In genomic region chr11:88281317-88281712, GRCh38 we compare ENCODE assay signal across 16 cellular contexts. TPM values are rescaled to one million over a fixed set of nuclear protein-coding genes. Genes with fewer than 3 reads are reported as not detected.
A peak's percentile ranks its signal among the peaks of the same experiment; 100 is the strongest.
DNase-seq lines count a peak whose midpoint lies in the region; ATAC-seq and TF ChIP-seq lines count a peak whose summit lies in the region.
"Had no signal": no experiment of that assay in that cellular context is flagged by ENCODE, and none has a peak within 500 bp of the region (broad histone marks: within the 10 kb centered on the region; RNA-seq: fewer than 3 reads in every experiment).

No MANE protein-coding gene starts in this region.

- DNase-seq in DMS53 (lab: John Stamatoyannopoulos, UW), result peak; percentile 32
- no peak for DNase-seq in DMS53 treated with DMSO at 0.1 percent for 48 hours (lab: John Stamatoyannopoulos, UW; ENCODE audit: unreplicated experiment)
- no peak for DNase-seq in PC-9
- peak; percentile 5 for DNase-seq in endothelial cell (ENCODE audit: low spot score)
- DNase-seq in pons (ENCODE audit: low spot score), result peak; percentile 9
- DNase-seq in NCI-H82 treated with DMSO at 0.1 percent for 48 hours (lab: John Stamatoyannopoulos, UW; ENCODE audit: unreplicated experiment), result no peak
- no peak for DNase-seq in DMS79 treated with DMSO at 0.1 percent for 48 hours (lab: John Stamatoyannopoulos, UW)
- DNase-seq: stimulated activated CD4-positive, alpha-beta T cell treated with anti-CD3 and anti-CD28 coated beads, Interleukin-2, amount 100 ng/mL, for 48 hours; stomach had no signal

- BruUV-seq in PC-9 (replicated peaks; lab: Mats Ljungman, UMichigan), result no TSS peak

- H3K4me3 ChIP-seq in PC-9, result no peak overlapping the region
- H3K4me3 ChIP-seq: stomach had no signal

- no peak overlapping the region for H3K4me3 Mint-ChIP-seq in endothelial cell (ENCODE audit: unreplicated experiment)
- H3K4me3 Mint-ChIP-seq: activated T-helper 1 cell treated with anti-CD3 and anti-CD28 coated beads, Interleukin-12 subunit alpha, Interleukin-12 subunit beta, Interleukin-2, Interleukin-4 antibody, amounts not matched to agents 30 ng/mL and 10 ng/mL and 1 ng/mL, durations not matched to agents 14 hours and 24 hours and 36 hours; central memory CD8-positive, alpha-beta T cell had no signal

- H3K4me1 ChIP-seq in PC-9 (replicated peaks; ENCODE audit: insufficient read depth), result peaks cover 10% of the 10 kb centered on the region; the same call in 1 of the 2 replicates
- H3K4me1 ChIP-seq: parathyroid adenoma had no signal

- no peaks in the 10 kb centered on the region for H3K27me3 ChIP-seq in PC-9 (ENCODE audit: insufficient read depth, low read depth)
- H3K27me3 ChIP-seq: stomach had no signal

- no peaks in the 10 kb centered on the region for H3K9me3 ChIP-seq in PC-9 (ENCODE audit: insufficient read depth, low read depth)
- H3K9me3 ChIP-seq: stomach had no signal

- no peak overlapping the region for H3K27ac Mint-ChIP-seq in endothelial cell (ENCODE audit: unreplicated experiment)
- H3K27ac Mint-ChIP-seq: activated T-helper 1 cell treated with anti-CD3 and anti-CD28 coated beads, Interleukin-12 subunit alpha, Interleukin-12 subunit beta, Interleukin-2, Interleukin-4 antibody, amounts not matched to agents 30 ng/mL and 10 ng/mL and 1 ng/mL, durations not matched to agents 14 hours and 24 hours and 36 hours had no signal

- no peaks in the 10 kb centered on the region for H4K20me1 ChIP-seq in PC-9 (ENCODE audit: insufficient read depth)

- no peak overlapping the region for H3K4me2 ChIP-seq in PC-9

- no peak for ATAC-seq in GM18498 (IDR thresholded peaks at IDR 0.05; ENCODE audit: unreplicated experiment)
- ATAC-seq: activated CD4-positive, CD25-positive, alpha-beta regulatory T cell treated with anti-CD3 and anti-CD28 coated beads, Interleukin-2, amount 50 U/mL, for 24 hours; Right ventricle myocardium inferior had no signal

- H3F3A ChIP-seq in PC-9 (ENCODE audit: insufficient read depth, low read depth), result no peaks in the 10 kb centered on the region

- H3K27me3 Mint-ChIP-seq in endothelial cell (ENCODE audit: unreplicated experiment), result no peaks in the 10 kb centered on the region
- H3K27me3 Mint-ChIP-seq: central memory CD8-positive, alpha-beta T cell had no signal

- intact Hi-C loops in PC-9 (cut with micrococcal nuclease; ENCODE audit: unreplicated experiment), result no loop called here

- H3K36me3 ChIP-seq in PC-9 (ENCODE audit: low read depth), result no peaks in the 10 kb centered on the region
- H3K36me3 ChIP-seq: stomach had no signal

- no peaks in the 10 kb centered on the region for H3K9me2 ChIP-seq in PC-9 (ENCODE audit: insufficient read depth)

- H2AFZ ChIP-seq in PC-9, result no peak overlapping the region
- H2AFZ ChIP-seq: parathyroid adenoma had no signal

- CTCF ChIA-PET in PC-9 (lab: Charles Lee), result no interaction called here

- H3K9me3 Mint-ChIP-seq in endothelial cell (ENCODE audit: unreplicated experiment), result no peaks in the 10 kb centered on the region
- H3K9me3 Mint-ChIP-seq: activated T-helper 1 cell treated with anti-CD3 and anti-CD28 coated beads, Interleukin-12 subunit alpha, Interleukin-12 subunit beta, Interleukin-2, Interleukin-4 antibody, amounts not matched to agents 30 ng/mL and 10 ng/mL and 1 ng/mL, durations not matched to agents 14 hours and 24 hours and 36 hours had no signal

- no peaks in the 10 kb centered on the region for H3K79me2 ChIP-seq in PC-9 (ENCODE audit: low read depth)
- H3K79me2 ChIP-seq: parathyroid adenoma had no signal

- H3K27ac ChIP-seq in PC-9, result no peak overlapping the region
- H3K27ac ChIP-seq: 22Rv1, parathyroid adenoma, stomach had no signal

- H3K36me3 Mint-ChIP-seq in endothelial cell (ENCODE audit: low read depth, unreplicated experiment), result no peaks in the 10 kb centered on the region

- TF ChIP-seq CTCF in PC-9 (conservative IDR thresholded peaks at IDR 0.05), result peak; percentile 33; the same call in 1 of the 2 replicates
- no peak for TF ChIP-seq CTCF in endothelial cell (IDR thresholded peaks at IDR 0.05; ENCODE audit: unreplicated experiment)

- H3K4me1 Mint-ChIP-seq in endothelial cell (ENCODE audit: unreplicated experiment), result no peaks in the 10 kb centered on the region

- POLR2A ChIA-PET in PC-9 (lab: Charles Lee; ENCODE audit: unreplicated experiment), result no interaction called here

RNA-seq across cellular contexts. Expression of gene CTSC, which starts 56.2 kb away (rescaled TPM):
- 119 and 124 TPM in 2 replicates for total RNA-seq in PC-9 (2021)
- 162 TPM for total RNA-seq in endothelial cell (ENCODE audit: unreplicated experiment)

Comparison
In these comparisons a context has a peak if more than half of its experiments do, and no peak if none do; other contexts are left out.
1. DNase-seq: peak in DMS53 (single experiment), endothelial cell (single experiment) and pons (single experiment); none in DMS53 treated with DMSO at 0.1 percent for 48 hours (single experiment), PC-9 (0 of 2), NCI-H82 treated with DMSO at 0.1 percent for 48 hours (single experiment) and DMS79 treated with DMSO at 0.1 percent for 48 hours (single experiment).